In genomic region chr21:42425603-42425985, GRCh38 we compare ENCODE assay signal across 1 cellular context.
TF ChIP-seq lines count a peak whose summit lies in the region.

No MANE protein-coding gene starts in this region.

TF ChIP-seq in neural cell, 6 proteins besides CTCF, POLR2A, EP300 and RAD21 (continued from another document):
- TF ChIP-seq, protein P1, sequence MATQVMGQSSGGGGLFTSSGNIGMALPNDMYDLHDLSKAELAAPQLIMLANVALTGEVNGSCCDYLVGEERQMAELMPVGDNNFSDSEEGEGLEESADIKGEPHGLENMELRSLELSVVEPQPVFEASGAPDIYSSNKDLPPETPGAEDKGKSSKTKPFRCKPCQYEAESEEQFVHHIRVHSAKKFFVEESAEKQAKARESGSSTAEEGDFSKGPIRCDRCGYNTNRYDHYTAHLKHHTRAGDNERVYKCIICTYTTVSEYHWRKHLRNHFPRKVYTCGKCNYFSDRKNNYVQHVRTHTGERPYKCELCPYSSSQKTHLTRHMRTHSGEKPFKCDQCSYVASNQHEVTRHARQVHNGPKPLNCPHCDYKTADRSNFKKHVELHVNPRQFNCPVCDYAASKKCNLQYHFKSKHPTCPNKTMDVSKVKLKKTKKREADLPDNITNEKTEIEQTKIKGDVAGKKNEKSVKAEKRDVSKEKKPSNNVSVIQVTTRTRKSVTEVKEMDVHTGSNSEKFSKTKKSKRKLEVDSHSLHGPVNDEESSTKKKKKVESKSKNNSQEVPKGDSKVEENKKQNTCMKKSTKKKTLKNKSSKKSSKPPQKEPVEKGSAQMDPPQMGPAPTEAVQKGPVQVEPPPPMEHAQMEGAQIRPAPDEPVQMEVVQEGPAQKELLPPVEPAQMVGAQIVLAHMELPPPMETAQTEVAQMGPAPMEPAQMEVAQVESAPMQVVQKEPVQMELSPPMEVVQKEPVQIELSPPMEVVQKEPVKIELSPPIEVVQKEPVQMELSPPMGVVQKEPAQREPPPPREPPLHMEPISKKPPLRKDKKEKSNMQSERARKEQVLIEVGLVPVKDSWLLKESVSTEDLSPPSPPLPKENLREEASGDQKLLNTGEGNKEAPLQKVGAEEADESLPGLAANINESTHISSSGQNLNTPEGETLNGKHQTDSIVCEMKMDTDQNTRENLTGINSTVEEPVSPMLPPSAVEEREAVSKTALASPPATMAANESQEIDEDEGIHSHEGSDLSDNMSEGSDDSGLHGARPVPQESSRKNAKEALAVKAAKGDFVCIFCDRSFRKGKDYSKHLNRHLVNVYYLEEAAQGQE (IDR thresholded peaks at IDR 0.05; ENCODE audit: borderline replicate concordance): no peak
- TF ChIP-seq MXI1 (conservative IDR thresholded peaks at IDR 0.05; ENCODE audit: poor library complexity, severe bottlenecking) (no peak), TAF1 (IDR thresholded peaks at IDR 0.05; ENCODE audit: low read depth) (no peak)
